Comparison of ENCODE assay signal across 20 cellular contexts in the genomic region with DNA sequence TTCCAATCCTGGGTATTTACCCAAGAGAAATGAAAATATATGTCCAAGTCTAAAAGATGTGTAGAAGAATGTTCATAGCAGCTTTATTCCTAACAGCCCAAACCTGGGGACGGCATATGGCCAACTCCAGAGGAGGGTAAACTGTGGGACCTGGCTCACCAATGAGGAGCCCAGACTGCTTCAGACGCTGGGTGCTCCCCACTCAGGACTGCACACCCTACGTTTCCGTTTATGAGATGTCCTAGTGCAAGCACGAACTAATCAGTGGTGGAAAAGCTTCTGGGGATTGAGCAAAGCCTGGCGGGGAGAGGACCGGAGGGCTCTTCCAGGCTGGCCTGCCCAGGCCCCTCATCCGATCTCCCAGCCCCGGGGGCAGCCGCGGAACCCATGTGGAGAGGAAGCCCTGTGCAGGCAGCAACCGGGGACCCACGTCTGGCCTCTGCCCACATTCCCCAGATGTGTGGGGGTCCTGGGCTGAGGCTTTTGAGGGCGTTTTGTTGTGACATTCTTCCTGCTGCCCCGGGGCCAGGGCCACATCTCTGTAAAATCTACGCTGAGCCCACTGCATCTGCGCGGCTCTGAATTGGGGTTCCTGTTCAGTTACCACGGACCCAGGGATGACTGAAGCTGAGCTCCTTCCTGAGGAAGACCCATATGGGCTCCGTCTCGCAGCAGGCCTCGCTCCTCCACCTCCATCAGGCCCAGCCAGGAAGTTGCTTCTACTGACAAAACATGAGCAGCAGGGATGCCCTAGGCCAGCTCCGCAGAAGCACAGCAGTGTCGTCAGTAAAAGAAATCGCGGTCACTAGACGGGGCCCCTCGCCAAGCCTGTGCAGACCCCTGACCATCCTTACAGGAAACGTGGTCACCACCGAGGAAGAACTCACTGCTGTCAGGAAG.
A peak's percentile ranks its signal among the peaks of the same experiment; 100 is the strongest.
DNase-seq lines count a peak whose midpoint lies in the region; ATAC-seq and TF ChIP-seq lines count a peak whose summit lies in the region.
"Had no signal": no experiment of that assay in that cellular context is flagged by ENCODE, and none has a peak within 500 bp of the region (broad histone marks: within the 10 kb centered on the region; RNA-seq: fewer than 3 reads in every experiment).

No MANE protein-coding gene starts in this region.

- H3K36me3 ChIP-seq in colonic mucosa (no peaks in the 10 kb centered on the region), esophagus muscularis mucosa (no peaks in the 10 kb centered on the region)

- H3K27ac ChIP-seq in colonic mucosa (no peak overlapping the region), esophagus muscularis mucosa (replicated peaks in 1 of 4) (no peak overlapping the region)
- H3K27ac ChIP-seq: PC-9, VCaP had no signal

- no peaks in the 10 kb centered on the region for H3K27me3 ChIP-seq in colonic mucosa
- no peaks in the 10 kb centered on the region for H3K27me3 ChIP-seq in esophagus muscularis mucosa

- H3K4me3 ChIP-seq in colonic mucosa (no peak overlapping the region), esophagus muscularis mucosa (no peak overlapping the region)
- H3K4me3 ChIP-seq: GM12878, lung, PC-9 had no signal

- intact Hi-C loops in colonic mucosa (cut with DNase I) = no loop called here
- intact Hi-C loops in esophagus muscularis mucosa (cut with DNase I) = no loop called here

- TF ChIP-seq EP300 in esophagus muscularis mucosa (IDR thresholded peaks at IDR 0.05) = no peak

- peaks cover 10 to 21% of the 10 kb centered on the region in 2 donors for H3K9me3 Mint-ChIP-seq in stimulated activated naive CD8-positive, alpha-beta T cell treated with anti-CD3 and anti-CD28 coated beads, Interleukin-15, amount 100 ng/mL, for 72 hours
- H3K9me3 Mint-ChIP-seq in osteocyte (ENCODE audit: unreplicated experiment) = peaks cover 19% of the 10 kb centered on the region

- TF ChIP-seq POLR2A in esophagus muscularis mucosa (IDR thresholded peaks at IDR 0.05; ENCODE audit: low read depth) = no peak

- peaks cover 6% of the 10 kb centered on the region for H3K4me1 Mint-ChIP-seq in stimulated activated naive CD8-positive, alpha-beta T cell treated with anti-CD3 and anti-CD28 coated beads, Interleukin-15, amount 100 ng/mL, for 72 hours
- no peaks in the 10 kb centered on the region for H3K4me1 Mint-ChIP-seq in osteocyte (ENCODE audit: unreplicated experiment)

- ATAC-seq in stimulated activated naive CD8-positive, alpha-beta T cell treated with anti-CD3 and anti-CD28 coated beads, Interleukin-15, amount 100 ng/mL, for 72 hours = peak; percentile 92
- ATAC-seq in stimulated activated naive CD8-positive, alpha-beta T cell treated with anti-CD3 and anti-CD28 coated beads, Interleukin-15, Interleukin-2, amounts not matched to agents 100 U/mL and 50 U/mL, for 24 hours = no peak
- ATAC-seq in GM18867 (IDR thresholded peaks at IDR 0.05; ENCODE audit: unreplicated experiment) = no peak
- no peak for ATAC-seq in HG03095 (IDR thresholded peaks at IDR 0.05; ENCODE audit: unreplicated experiment)
- ATAC-seq: esophagus mucosa, GM12878 had no signal

- H3K9ac ChIP-seq in colonic mucosa (ENCODE audit: low read depth in 2 of 2, low read length in 2 of 2) = no peak overlapping the region

- H3K9me3 ChIP-seq in colonic mucosa (no peaks in the 10 kb centered on the region), esophagus muscularis mucosa (no peaks in the 10 kb centered on the region)
- H3K9me3 ChIP-seq: Caco-2 had no signal

- H3K4me1 ChIP-seq in colonic mucosa (no peaks in the 10 kb centered on the region), esophagus muscularis mucosa (no peaks in the 10 kb centered on the region)
- H3K4me1 ChIP-seq: Caco-2 had no signal

- WGBS in esophagus muscularis mucosa = 92% methylated on average over 16 of the region's 30 CpGs

- H3K4me3 Mint-ChIP-seq in stimulated activated naive CD8-positive, alpha-beta T cell treated with anti-CD3 and anti-CD28 coated beads, Interleukin-15, amount 100 ng/mL, for 72 hours = peak overlapping the region in 1 of 2 donors; percentile 74
- no peak overlapping the region for H3K4me3 Mint-ChIP-seq in osteocyte (ENCODE audit: unreplicated experiment)
- H3K4me3 Mint-ChIP-seq: brain; stimulated activated naive CD8-positive, alpha-beta T cell treated with anti-CD3 and anti-CD28 coated beads, Interleukin-15, Interleukin-2, amounts not matched to agents 100 ng/mL and 50 ng/mL, for 24 hours had no signal

- no peak for TF ChIP-seq CTCF in colonic mucosa (IDR thresholded peaks at IDR 0.05)
- TF ChIP-seq CTCF in osteocyte (IDR thresholded peaks at IDR 0.05) = no peak
- no peak for TF ChIP-seq CTCF in esophagus muscularis mucosa (IDR thresholded peaks at IDR 0.05)

- peak in 1 of 2 donors; percentile 67 for DNase-seq in stimulated activated naive CD8-positive, alpha-beta T cell treated with anti-CD3 and anti-CD28 coated beads, Interleukin-15, amount 100 ng/mL, for 72 hours
- no peak for DNase-seq in stimulated activated naive CD8-positive, alpha-beta T cell treated with anti-CD3 and anti-CD28 coated beads, Interleukin-15, Interleukin-2, amounts not matched to agents 100 U/mL and 50 U/mL, for 24 hours
- DNase-seq in colonic mucosa = peak; percentile 12
- DNase-seq in osteocyte (ENCODE audit: extremely low spot score, unreplicated experiment) = peak; percentile 81
- DNase-seq in pons (ENCODE audit: low spot score) = no peak
- DNase-seq in esophagus muscularis mucosa (ENCODE audit: extremely low spot score) = no peak
- DNase-seq: activated naive CD4-positive, alpha-beta T cell treated with anti-CD3 and anti-CD28 coated beads, Interleukin-2, amount 50 U/mL, for 16 hours; NCI-H1436 treated with DMSO at 0.1 percent for 48 hours; NCI-H82; PC-9; SW 1271 had no signal

- no peaks in the 10 kb centered on the region for H3K27me3 Mint-ChIP-seq in stimulated activated naive CD8-positive, alpha-beta T cell treated with anti-CD3 and anti-CD28 coated beads, Interleukin-15, amount 100 ng/mL, for 72 hours
- H3K27me3 Mint-ChIP-seq in osteocyte (ENCODE audit: unreplicated experiment) = no peaks in the 10 kb centered on the region

- H3K36me3 Mint-ChIP-seq in osteocyte (ENCODE audit: unreplicated experiment) = no peaks in the 10 kb centered on the region
- H3K36me3 Mint-ChIP-seq: brain had no signal

- peak overlapping the region in 1 of 2 donors; percentile 98 for H3K27ac Mint-ChIP-seq in stimulated activated naive CD8-positive, alpha-beta T cell treated with anti-CD3 and anti-CD28 coated beads, Interleukin-15, amount 100 ng/mL, for 72 hours
- no peak overlapping the region for H3K27ac Mint-ChIP-seq in osteocyte (ENCODE audit: unreplicated experiment)
- H3K27ac Mint-ChIP-seq: stimulated activated naive CD8-positive, alpha-beta T cell treated with anti-CD3 and anti-CD28 coated beads, Interleukin-15, Interleukin-2, amounts not matched to agents 100 ng/mL and 50 ng/mL, for 24 hours had no signal

Comparison
In these comparisons a context has a peak if more than half of its experiments do, and no peak if none do; other contexts are left out.
1. DNase-seq: peak in colonic mucosa (single experiment) and osteocyte (single experiment); none in stimulated activated naive CD8-positive, alpha-beta T cell treated with anti-CD3 and anti-CD28 coated beads, Interleukin-15, Interleukin-2, amounts not matched to agents 100 U/mL and 50 U/mL, for 24 hours (single experiment), pons (single experiment) and esophagus muscularis mucosa (single experiment).